ENCODE assay signal across 8 cellular contexts in genomic region chr6:166627875-166628849, GRCh38. TPM values are rescaled to one million over a fixed set of nuclear protein-coding genes. Genes with fewer than 3 reads are reported as not detected.
DNase-seq lines count a peak whose midpoint lies in the region; ATAC-seq, FAIRE-seq and TF ChIP-seq lines count a peak whose summit lies in the region.

No MANE protein-coding gene starts in this region.

- H3K4me3 Mint-ChIP-seq in central memory CD8-positive, alpha-beta T cell: peak overlapping the region; percentile 83

- H3K27me3 ChIP-seq in kidney epithelial cell (ENCODE audit: control insufficient read depth, insufficient read depth, low read length): no peaks in the 10 kb centered on the region

- peaks cover 62% of the 10 kb centered on the region for H3K27me3 Mint-ChIP-seq in central memory CD8-positive, alpha-beta T cell

- peaks cover 8% of the 10 kb centered on the region for H3K36me3 Mint-ChIP-seq in central memory CD8-positive, alpha-beta T cell (ENCODE audit: insufficient read depth)

- peaks cover 15% of the 10 kb centered on the region for H3K4me1 Mint-ChIP-seq in central memory CD8-positive, alpha-beta T cell

- peak overlapping the region; percentile 4 for H3K27ac Mint-ChIP-seq in central memory CD8-positive, alpha-beta T cell (ENCODE audit: low read depth)

- FAIRE-seq in GM18507 (lab: Jason Lieb, UNC): peak; percentile 58

- DNase-seq in GM18507 (ENCODE audit: extremely low spot score, insufficient read length, low read depth): peak; percentile 22
- peak; percentile 96 for DNase-seq in NCI-H146 (lab: John Stamatoyannopoulos, UW)
- DNase-seq in central memory CD8-positive, alpha-beta T cell (ENCODE audit: low spot score in 2 of 2): no peak
- no peak for DNase-seq in kidney epithelial cell (ENCODE audit: low read depth)
- peak in 3 of 4 experiments; percentile 12 to 31 (median 23) for DNase-seq in stimulated activated CD4-positive, alpha-beta T cell treated with anti-CD3 and anti-CD28 coated beads, Interleukin-1b, Interleukin-23, amount 100 ng/mL, for 24 hours (ENCODE audit: low read depth in 4 of 4, low spot score in 1 of 4)
- DNase-seq in COLO829 (ENCODE audit: low spot score): no peak

- ATAC-seq in HG02840 (IDR thresholded peaks at IDR 0.05; ENCODE audit: low FRiP score, unreplicated experiment): peak; percentile 28
- peak; percentile 24 for ATAC-seq in central memory CD8-positive, alpha-beta T cell (replicated peaks; ENCODE audit: extremely low read depth, poor library complexity, severe bottlenecking)

- peak overlapping the region; percentile 69 for H3K4me3 ChIP-seq in WI38 (ENCODE audit: low read depth, low read length)
- peak overlapping the region; percentile 53 for H3K4me3 ChIP-seq in kidney epithelial cell (ENCODE audit: low read depth, low read length)

- H3K36me3 ChIP-seq in kidney epithelial cell (ENCODE audit: control insufficient read depth, insufficient read depth, low read length): no peaks in the 10 kb centered on the region

- no peaks in the 10 kb centered on the region for H3K9me3 Mint-ChIP-seq in central memory CD8-positive, alpha-beta T cell

- TF ChIP-seq CTCF in WI38 (IDR thresholded peaks at IDR 0.05; ENCODE audit: low read depth, low read length): no peak
- no peak for TF ChIP-seq CTCF in kidney epithelial cell (IDR thresholded peaks at IDR 0.05; ENCODE audit: insufficient read depth, low read length, poor library complexity, severe bottlenecking)

RNA-seq across cellular contexts. Expression of gene RPS6KA2, which starts 1.1 kb away (rescaled TPM):
- 45.4 and 51.9 TPM in 2 replicates for total RNA-seq in kidney epithelial cell

RNA-seq across cellular contexts. Expression of gene RAMACL, which starts 41.7 kb away (rescaled TPM):
- 0.21 and 0.88 TPM in 2 replicates for total RNA-seq in kidney epithelial cell

Comparison
In these comparisons a context has a peak if more than half of its experiments do, and no peak if none do; other contexts are left out.
1. DNase-seq: peak in GM18507 (single experiment), NCI-H146 (single experiment) and stimulated activated CD4-positive, alpha-beta T cell treated with anti-CD3 and anti-CD28 coated beads, Interleukin-1b, Interleukin-23, amount 100 ng/mL, for 24 hours (3 of 4); none in central memory CD8-positive, alpha-beta T cell (0 of 2), kidney epithelial cell (single experiment) and COLO829 (single experiment).